ENCODE assay signal across 1 cellular context in genomic region chr10:68600041-68600778, GRCh38.
TF ChIP-seq lines count a peak whose summit lies in the region.

No MANE protein-coding gene starts in this region.

TF ChIP-seq in HEK293, 187 proteins besides CTCF, POLR2A, EP300 and RAD21 (continued from another document and continues in another):
- no peak for TF ChIP-seq ZNF518A (tag by site-specific recombination; conservative IDR thresholded peaks at IDR 0.05; ENCODE audit: low read depth)
- peak; percentile 35; the same call in 1 of the 2 replicates for TF ChIP-seq KLF1 (tag by site-specific recombination; IDR thresholded peaks at IDR 0.05)
- 0 out of 2 replicates have a peak, but pooled peaks have one; percentile 31 for TF ChIP-seq ZBTB48 (tag by site-specific recombination; IDR thresholded peaks at IDR 0.05)
- TF ChIP-seq HOXC10 (CRISPR knock-in tag; IDR thresholded peaks at IDR 0.05) = no peak
- no peak for TF ChIP-seq ZNF76 (tag by site-specific recombination; IDR thresholded peaks at IDR 0.05; ENCODE audit: borderline replicate concordance, low read depth)
- no peak for TF ChIP-seq ZNF302 (tag by site-specific recombination; IDR thresholded peaks at IDR 0.05; ENCODE audit: low read depth)
- TF ChIP-seq ZNF148 (tag by site-specific recombination; IDR thresholded peaks at IDR 0.05; ENCODE audit: borderline replicate concordance) = no peak
- TF ChIP-seq ZBTB20 (tag by site-specific recombination; IDR thresholded peaks at IDR 0.05) = peak; percentile 94
- TF ChIP-seq MZF1 (tag by site-specific recombination; IDR thresholded peaks at IDR 0.05; ENCODE audit: borderline replicate concordance) = peak; percentile 80; the same call in 1 of the 2 replicates
- no peak for TF ChIP-seq ZNF555 (tag by site-specific recombination; conservative IDR thresholded peaks at IDR 0.05)
- TF ChIP-seq ZNF560 (tag by site-specific recombination; IDR thresholded peaks at IDR 0.05; ENCODE audit: borderline replicate concordance) = no peak
- peak; percentile 72; the same call in 1 of the 2 replicates for TF ChIP-seq ZEB2 (tag by site-specific recombination; IDR thresholded peaks at IDR 0.05)
- TF ChIP-seq ZSCAN4 (tag by site-specific recombination; IDR thresholded peaks at IDR 0.05) = no peak
- TF ChIP-seq ZNF223 (tag by site-specific recombination; IDR thresholded peaks at IDR 0.05) = no peak
- no peak for TF ChIP-seq ZNF585B (tag by site-specific recombination; IDR thresholded peaks at IDR 0.05)
- TF ChIP-seq ZSCAN23 (tag by site-specific recombination; IDR thresholded peaks at IDR 0.05) = 0 out of 2 replicates have a peak, but pooled peaks have one; percentile 12
- no peak for TF ChIP-seq ZNF571 (tag by site-specific recombination; IDR thresholded peaks at IDR 0.05)
- peak; percentile 90 for TF ChIP-seq ZIC2 (tag by site-specific recombination; IDR thresholded peaks at IDR 0.05)
- TF ChIP-seq ZNF350 (tag by site-specific recombination; IDR thresholded peaks at IDR 0.05) = no peak
- no peak for TF ChIP-seq REPIN1 (tag by site-specific recombination; IDR thresholded peaks at IDR 0.05; ENCODE audit: low read depth)
- TF ChIP-seq ZNF174 (tag by site-specific recombination; IDR thresholded peaks at IDR 0.05) = no peak
- TF ChIP-seq ZNF785 (tag by site-specific recombination; IDR thresholded peaks at IDR 0.05) = no peak
- TF ChIP-seq ZNF558 (tag by site-specific recombination; IDR thresholded peaks at IDR 0.05) = 0 out of 2 replicates have a peak, but pooled peaks have one; percentile 47
- TF ChIP-seq ZNF292 (tag by site-specific recombination; IDR thresholded peaks at IDR 0.05; ENCODE audit: borderline replicate concordance, low read depth) = no peak
- no peak for TF ChIP-seq ZFHX2 (tag by site-specific recombination; conservative IDR thresholded peaks at IDR 0.05)
- TF ChIP-seq ZNF426 (tag by site-specific recombination; IDR thresholded peaks at IDR 0.05) = no peak
- TF ChIP-seq SP3 (tag by site-specific recombination; IDR thresholded peaks at IDR 0.05) = no peak
- TF ChIP-seq SCRT1 (tag by site-specific recombination; IDR thresholded peaks at IDR 0.05; ENCODE audit: borderline replicate concordance) = no peak
- no peak for TF ChIP-seq GLI4 (tag by site-specific recombination; IDR thresholded peaks at IDR 0.05)
- TF ChIP-seq ZNF639 (tag by site-specific recombination; IDR thresholded peaks at IDR 0.05) = no peak; the same call in 1 of the 2 replicates
- peak; percentile 47; the same call in 1 of the 2 replicates for TF ChIP-seq ZNF394 (tag by site-specific recombination; IDR thresholded peaks at IDR 0.05; ENCODE audit: borderline replicate concordance)
- peak; percentile 17; the same call in 1 of the 2 replicates for TF ChIP-seq SP7 (tag by site-specific recombination; IDR thresholded peaks at IDR 0.05)
- TF ChIP-seq ZNF2 (tag by site-specific recombination; IDR thresholded peaks at IDR 0.05) = peak; percentile 68; the same call in 1 of the 2 replicates
- TF ChIP-seq ZNF561 (tag by site-specific recombination; IDR thresholded peaks at IDR 0.05; ENCODE audit: borderline replicate concordance) = peak; percentile 77
- no peak for TF ChIP-seq PRDM4 (tag by site-specific recombination; IDR thresholded peaks at IDR 0.05)
- TF ChIP-seq KLF7 (tag by site-specific recombination; IDR thresholded peaks at IDR 0.05; ENCODE audit: borderline replicate concordance) = peak; percentile 10; the same call in 1 of the 2 replicates
- no peak for TF ChIP-seq ZNF654 (tag by site-specific recombination; IDR thresholded peaks at IDR 0.05; ENCODE audit: low read depth)
- TF ChIP-seq HOXD13 (CRISPR knock-in tag; IDR thresholded peaks at IDR 0.05; ENCODE audit: borderline replicate concordance) = no peak
- TF ChIP-seq ZNF777 (tag by site-specific recombination; IDR thresholded peaks at IDR 0.05; ENCODE audit: borderline replicate concordance) = no peak
- TF ChIP-seq ZBTB21 (tag by site-specific recombination; IDR thresholded peaks at IDR 0.05) = no peak
- TF ChIP-seq ZFP69B (tag by site-specific recombination; IDR thresholded peaks at IDR 0.05) = peak; percentile 73; the same call in 1 of the 2 replicates
- TF ChIP-seq ZNF660 (tag by site-specific recombination; IDR thresholded peaks at IDR 0.05) = peak; percentile 62
- no peak for TF ChIP-seq ZNF391 (tag by site-specific recombination; IDR thresholded peaks at IDR 0.05; ENCODE audit: borderline replicate concordance, low read depth)
- TF ChIP-seq TCF7L2 (IDR thresholded peaks at IDR 0.05; ENCODE audit: borderline replicate concordance, low read depth, low read length) = no peak
- peak; percentile 69 for TF ChIP-seq ZNF580 (tag by site-specific recombination; IDR thresholded peaks at IDR 0.05)
- TF ChIP-seq ZXDB (tag by site-specific recombination; IDR thresholded peaks at IDR 0.05) = peak; percentile 68
- TF ChIP-seq ZNF433 (tag by site-specific recombination; IDR thresholded peaks at IDR 0.05; ENCODE audit: low read depth) = no peak
- no peak for TF ChIP-seq EGR2 (tag by site-specific recombination; IDR thresholded peaks at IDR 0.05; ENCODE audit: low read depth)
- TF ChIP-seq ZNF335 (tag by site-specific recombination; conservative IDR thresholded peaks at IDR 0.05) = peak; percentile 55
- TF ChIP-seq ZNF549 (tag by site-specific recombination; IDR thresholded peaks at IDR 0.05) = no peak
- TF ChIP-seq HIC1 (tag by site-specific recombination; IDR thresholded peaks at IDR 0.05) = 0 out of 2 replicates have a peak, but pooled peaks have one; percentile 13
- no peak for TF ChIP-seq ZNF211 (tag by site-specific recombination; IDR thresholded peaks at IDR 0.05; ENCODE audit: low read depth)
- TF ChIP-seq ZNF514 (tag by site-specific recombination; IDR thresholded peaks at IDR 0.05) = no peak
